9 cellular contexts compared by ENCODE assay signal in the genomic region with DNA sequence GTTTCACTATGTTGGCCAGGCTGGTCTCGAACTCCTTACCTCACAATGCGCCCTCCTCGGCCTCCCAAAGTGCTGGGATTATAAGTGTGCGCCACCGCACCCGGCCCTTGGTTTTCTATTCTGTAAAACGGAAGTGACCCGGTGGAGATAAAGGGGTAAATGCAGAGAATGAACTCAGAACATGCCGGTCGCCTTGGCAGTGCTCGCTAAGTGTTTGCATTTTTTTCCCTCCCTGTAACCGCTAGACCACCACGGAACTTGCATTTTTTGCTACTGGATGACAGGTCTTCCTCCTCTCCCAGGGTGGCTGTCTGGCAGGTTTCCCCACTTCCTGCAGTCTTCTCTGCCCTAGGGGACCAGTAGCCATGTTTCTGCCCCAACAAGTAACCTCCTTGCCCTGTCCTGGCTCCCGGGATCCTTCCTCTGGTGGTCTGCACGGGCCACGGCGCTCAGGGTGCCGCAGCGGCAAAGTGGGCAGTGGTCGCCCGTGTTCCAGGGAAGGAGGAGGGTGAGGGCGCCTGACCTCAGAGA. TPM values are rescaled to one million over a fixed set of nuclear protein-coding genes. Genes with fewer than 3 reads are reported as not detected.
DNase-seq lines count a peak whose midpoint lies in the region; ATAC-seq and TF ChIP-seq lines count a peak whose summit lies in the region.
"Had no signal": no experiment of that assay in that cellular context is flagged by ENCODE, and none has a peak within 500 bp of the region (broad histone marks: within the 10 kb centered on the region; RNA-seq: fewer than 3 reads in every experiment).

No MANE protein-coding gene starts in this region.

- CTCF ChIA-PET in activated naive CD4-positive, alpha-beta T cell treated with anti-CD3 and anti-CD28 coated beads, Interleukin-2, amount 10 ng/mL, durations not matched to agents 7 days and 5 days (lab: Charles Lee): interaction anchor here (0.8 to 1.1 kb wide), 3 partner anchors 9 to 151 kb away, joined by 3 to 4 read pairs (median 3); no protein-coding TSS in a partner anchor

- TF ChIP-seq POLR2A in uterus (IDR thresholded peaks at IDR 0.05) (no peak), erythroblast (IDR thresholded peaks at IDR 0.05; ENCODE audit: low read length) (no peak)

- TF ChIP-seq CTCF in lower lobe of right lung (IDR thresholded peaks at IDR 0.05) (no peak), uterus (IDR thresholded peaks at IDR 0.05) (no peak)

- intact Hi-C loops in activated T-helper 2 cell treated with anti-CD3 and anti-CD28 coated beads, Interferon-gamma antibody, Interleukin-2, Interleukin-4, amounts not matched to agents 10 μg/mL and 5 μg/mL and 100 μg/mL, durations not matched to agents 14 hours and 24 hours and 36 hours (cut with micrococcal nuclease): loop anchor here (1.0 to 10.0 kb wide), 6 partner anchors 12 to 442 kb away; a partner anchor contains a TSS
- intact Hi-C loops in lower lobe of right lung (cut with DNase I): no loop called here
- intact Hi-C loops in uterus (cut with DNase I; ENCODE audit: low total_unique reads): no loop called here

- no peaks in the 10 kb centered on the region for H3K9me3 ChIP-seq in lower lobe of right lung
- no peaks in the 10 kb centered on the region for H3K9me3 ChIP-seq in uterus

- peak overlapping the region; percentile 26 for H3K4me3 Mint-ChIP-seq in activated naive CD4-positive, alpha-beta T cell treated with anti-CD3 and anti-CD28 coated beads, Interleukin-2, amount 10 ng/mL, durations not matched to agents 7 days and 5 days
- H3K4me3 Mint-ChIP-seq in activated T-helper 2 cell treated with anti-CD3 and anti-CD28 coated beads, Interferon-gamma antibody, Interleukin-2, Interleukin-4, amounts not matched to agents 10 μg/mL and 5 μg/mL and 100 μg/mL, durations not matched to agents 14 hours and 24 hours and 36 hours (ENCODE audit: low read depth): no peak overlapping the region

- peaks cover 29% of the 10 kb centered on the region for H3K4me1 Mint-ChIP-seq in activated naive CD4-positive, alpha-beta T cell treated with anti-CD3 and anti-CD28 coated beads, Interleukin-2, amount 10 ng/mL, durations not matched to agents 7 days and 5 days
- H3K4me1 Mint-ChIP-seq in activated T-helper 2 cell treated with anti-CD3 and anti-CD28 coated beads, Interferon-gamma antibody, Interleukin-2, Interleukin-4, amounts not matched to agents 10 μg/mL and 5 μg/mL and 100 μg/mL, durations not matched to agents 14 hours and 24 hours and 36 hours (ENCODE audit: low read depth): peaks cover 23% of the 10 kb centered on the region

- no peaks in the 10 kb centered on the region for H3K36me3 ChIP-seq in lower lobe of right lung
- no peaks in the 10 kb centered on the region for H3K36me3 ChIP-seq in uterus

- H3K27ac ChIP-seq in lower lobe of right lung (peak overlapping the region; percentile 91), uterus (peak overlapping the region; percentile 83 to 89)

- DNase-seq in activated naive CD4-positive, alpha-beta T cell treated with anti-CD3 and anti-CD28 coated beads, Interleukin-2, amount 10 ng/mL, durations not matched to agents 7 days and 5 days: no peak
- DNase-seq in activated naive CD4-positive, alpha-beta T cell treated with Interleukin-2 at 50 U/mL for 16 hours: no peak
- no peak for DNase-seq in activated T-helper 2 cell treated with anti-CD3 and anti-CD28 coated beads, Interferon-gamma antibody, Interleukin-2, Interleukin-4, amounts not matched to agents 10 μg/mL and 5 μg/mL and 100 μg/mL, durations not matched to agents 14 hours and 24 hours and 36 hours (ENCODE audit: low spot score)
- no peak for DNase-seq in lower lobe of right lung
- DNase-seq in uterus: peak in 1 of 2 donors; percentile 31
- no peak for DNase-seq in erythroblast (lab: John Stamatoyannopoulos, UW)
- DNase-seq: NCI-H524 treated with DMSO at 0.1 percent for 48 hours had no signal

- H3K27me3 ChIP-seq in lower lobe of right lung (ENCODE audit: low read depth): no peaks in the 10 kb centered on the region
- no peaks in the 10 kb centered on the region for H3K27me3 ChIP-seq in uterus

- peak in 1 of 2 donors; percentile 3 for ATAC-seq in lower lobe of right lung
- ATAC-seq in GM19455 (IDR thresholded peaks at IDR 0.05; ENCODE audit: unreplicated experiment): no peak
- no peak for ATAC-seq in HG02981 (IDR thresholded peaks at IDR 0.05; ENCODE audit: unreplicated experiment)

- H3K9me3 Mint-ChIP-seq in activated naive CD4-positive, alpha-beta T cell treated with anti-CD3 and anti-CD28 coated beads, Interleukin-2, amount 10 ng/mL, durations not matched to agents 7 days and 5 days: no peaks in the 10 kb centered on the region
- no peaks in the 10 kb centered on the region for H3K9me3 Mint-ChIP-seq in activated T-helper 2 cell treated with anti-CD3 and anti-CD28 coated beads, Interferon-gamma antibody, Interleukin-2, Interleukin-4, amounts not matched to agents 10 μg/mL and 5 μg/mL and 100 μg/mL, durations not matched to agents 14 hours and 24 hours and 36 hours

- H3K4me1 ChIP-seq in lower lobe of right lung (peaks cover 28% of the 10 kb centered on the region), uterus (peaks cover 0 to 8% of the 10 kb centered on the region in 2 donors)

- H3K4me3 ChIP-seq in lower lobe of right lung: no peak overlapping the region
- H3K4me3 ChIP-seq in uterus: no peak overlapping the region

- no peaks in the 10 kb centered on the region for H3K27me3 Mint-ChIP-seq in activated naive CD4-positive, alpha-beta T cell treated with anti-CD3 and anti-CD28 coated beads, Interleukin-2, amount 10 ng/mL, durations not matched to agents 7 days and 5 days
- no peaks in the 10 kb centered on the region for H3K27me3 Mint-ChIP-seq in activated T-helper 2 cell treated with anti-CD3 and anti-CD28 coated beads, Interferon-gamma antibody, Interleukin-2, Interleukin-4, amounts not matched to agents 10 μg/mL and 5 μg/mL and 100 μg/mL, durations not matched to agents 14 hours and 24 hours and 36 hours (ENCODE audit: low read depth)

- peaks cover 2% of the 10 kb centered on the region for H3K36me3 Mint-ChIP-seq in activated naive CD4-positive, alpha-beta T cell treated with anti-CD3 and anti-CD28 coated beads, Interleukin-2, amount 10 ng/mL, durations not matched to agents 7 days and 5 days
- H3K36me3 Mint-ChIP-seq in activated T-helper 2 cell treated with anti-CD3 and anti-CD28 coated beads, Interferon-gamma antibody, Interleukin-2, Interleukin-4, amounts not matched to agents 10 μg/mL and 5 μg/mL and 100 μg/mL, durations not matched to agents 14 hours and 24 hours and 36 hours (ENCODE audit: low read depth): no peaks in the 10 kb centered on the region

- H3K27ac Mint-ChIP-seq in activated naive CD4-positive, alpha-beta T cell treated with anti-CD3 and anti-CD28 coated beads, Interleukin-2, amount 10 ng/mL, durations not matched to agents 7 days and 5 days: peak overlapping the region; percentile 86
- H3K27ac Mint-ChIP-seq in activated T-helper 2 cell treated with anti-CD3 and anti-CD28 coated beads, Interferon-gamma antibody, Interleukin-2, Interleukin-4, amounts not matched to agents 10 μg/mL and 5 μg/mL and 100 μg/mL, durations not matched to agents 14 hours and 24 hours and 36 hours: peak overlapping the region; percentile 94

RNA-seq across cellular contexts. Expression of a gene that starts 18.8 kb away (rescaled TPM):
- 40.9 and 41.4 TPM in 2 replicates for total RNA-seq in activated T-helper 2 cell treated with anti-CD3 and anti-CD28 coated beads, Interferon-gamma antibody, Interleukin-2, Interleukin-4, amounts not matched to agents 10 μg/mL and 5 μg/mL and 100 μg/mL, durations not matched to agents 14 hours and 24 hours and 36 hours
- total RNA-seq in lower lobe of right lung (41.6 TPM), uterus (100 to 1,000 TPM in 1 of 4 donors, 10 to 100 TPM in 3; 20.5 to 109 (median 50.3) TPM)
